In genomic region chr1:164672610-164673009, GRCh38 we compare ENCODE assay signal across 16 cellular contexts.
A peak's percentile ranks its signal among the peaks of the same experiment; 100 is the strongest.
DNase-seq lines count a peak whose midpoint lies in the region; ATAC-seq and TF ChIP-seq lines count a peak whose summit lies in the region.
"Had no signal": no experiment of that assay in that cellular context is flagged by ENCODE, and none has a peak within 500 bp of the region (broad histone marks: within the 10 kb centered on the region; RNA-seq: fewer than 3 reads in every experiment).

No MANE protein-coding gene starts in this region.

- no peak for ATAC-seq in naive thymus-derived CD4-positive, alpha-beta T cell
- ATAC-seq: K562 had no signal

- no peaks in the 10 kb centered on the region for H3K27me3 ChIP-seq in hepatocyte
- H3K27me3 ChIP-seq in naive thymus-derived CD4-positive, alpha-beta T cell (ENCODE audit: control insufficient read depth in 2 of 2, insufficient read depth in 2 of 2, low read length in 2 of 2), result no peaks in the 10 kb centered on the region

- H3K9me3 ChIP-seq in hepatocyte (ENCODE audit: low read depth), result no peaks in the 10 kb centered on the region
- peaks cover 0 to 5% (median 0%) of the 10 kb centered on the region in 3 experiments for H3K9me3 ChIP-seq in naive thymus-derived CD4-positive, alpha-beta T cell (ENCODE audit: control insufficient read depth in 2 of 3, low read length in 3 of 3)
- H3K9me3 ChIP-seq: SK-N-SH had no signal

- no peaks in the 10 kb centered on the region for H3K36me3 ChIP-seq in hepatocyte (replicated peaks; ENCODE audit: insufficient read depth, low read depth)
- no peaks in the 10 kb centered on the region for H3K36me3 ChIP-seq in naive thymus-derived CD4-positive, alpha-beta T cell (ENCODE audit: control insufficient read depth in 2 of 3, insufficient read depth in 3 of 3, low read length in 3 of 3)

- DNase-seq in SW480 (ENCODE audit: low spot score) (peak; percentile 59), hepatocyte (ENCODE audit: low spot score) (no peak), progenitor cell of endocrine pancreas (ENCODE audit: low spot score, unreplicated experiment) (no peak), COR-L47 (lab: John Stamatoyannopoulos, UW) (no peak), GM19240 (ENCODE audit: insufficient read length, low spot score) (no peak), NCI-H146 treated with DMSO at 0.1 percent for 48 hours (lab: John Stamatoyannopoulos, UW; ENCODE audit: unreplicated experiment) (no peak)
- DNase-seq in naive thymus-derived CD4-positive, alpha-beta T cell, result no peak
- DNase-seq: AML-193, GF-D8, GOT3, NCI-H1105 treated with DMSO at 0.1 percent for 48 hours, NCI-H1694 treated with DMSO at 0.1 percent for 48 hours, Right ventricle myocardium superior, SK-N-SH had no signal

- no peaks in the 10 kb centered on the region for H3K27me3 Mint-ChIP-seq in progenitor cell of endocrine pancreas
- peaks cover 0 to 17% (median 2%) of the 10 kb centered on the region in 5 donors for H3K27me3 Mint-ChIP-seq in naive thymus-derived CD4-positive, alpha-beta T cell

- no peaks in the 10 kb centered on the region for H3K9me3 Mint-ChIP-seq in progenitor cell of endocrine pancreas (ENCODE audit: low read depth)
- H3K9me3 Mint-ChIP-seq in naive thymus-derived CD4-positive, alpha-beta T cell, result peaks cover 0 to 15% (median 4%) of the 10 kb centered on the region in 11 donors

- H2AFZ ChIP-seq in hepatocyte, result no peak overlapping the region

- peaks cover 5% of the 10 kb centered on the region for H4K20me1 ChIP-seq in hepatocyte (ENCODE audit: insufficient read depth, poor library complexity, severe bottlenecking)

- intact Hi-C loops in naive thymus-derived CD4-positive, alpha-beta T cell (cut with micrococcal nuclease), result no loop called here

- H3K4me2 ChIP-seq in hepatocyte, result peak overlapping the region; percentile 54
- H3K4me2 ChIP-seq: SK-N-SH had no signal

- no peak overlapping the region for H3K4me3 Mint-ChIP-seq in progenitor cell of endocrine pancreas (ENCODE audit: low read depth)
- H3K4me3 Mint-ChIP-seq in naive thymus-derived CD4-positive, alpha-beta T cell, result no peak overlapping the region
- H3K4me3 Mint-ChIP-seq: CD14-positive monocyte had no signal

- TF ChIP-seq CTCF in hepatocyte (IDR thresholded peaks at IDR 0.05; ENCODE audit: poor library complexity), result no peak
- no peak for TF ChIP-seq CTCF in progenitor cell of endocrine pancreas (IDR thresholded peaks at IDR 0.05; ENCODE audit: unreplicated experiment)

- 78% methylated on average over 3 of the region's 3 CpGs for WGBS in hepatocyte (ENCODE audit: low lambda C conversion rate, missing lambda C conversion rate)

- peaks cover 34% of the 10 kb centered on the region for H3K4me1 Mint-ChIP-seq in progenitor cell of endocrine pancreas (ENCODE audit: low read depth)
- H3K4me1 Mint-ChIP-seq in naive thymus-derived CD4-positive, alpha-beta T cell, result no peaks in the 10 kb centered on the region
- H3K4me1 Mint-ChIP-seq: CD14-positive monocyte had no signal

- peak overlapping the region; percentile 43 for H3K27ac Mint-ChIP-seq in progenitor cell of endocrine pancreas
- peak overlapping the region in 1 of 9 donors; percentile 41 for H3K27ac Mint-ChIP-seq in naive thymus-derived CD4-positive, alpha-beta T cell
- H3K27ac Mint-ChIP-seq: CD14-positive monocyte had no signal

- POLR2A ChIA-PET in naive thymus-derived CD4-positive, alpha-beta T cell (lab: Charles Lee), result no interaction called here

- H3K27ac ChIP-seq in hepatocyte, result peak overlapping the region; percentile 37
- no peak overlapping the region for H3K27ac ChIP-seq in naive thymus-derived CD4-positive, alpha-beta T cell (ENCODE audit: low read depth, low read length)

- CTCF ChIA-PET in naive thymus-derived CD4-positive, alpha-beta T cell (lab: Charles Lee), result no interaction called here

- no peak overlapping the region for H3K4me3 ChIP-seq in hepatocyte
- H3K4me3 ChIP-seq in naive thymus-derived CD4-positive, alpha-beta T cell (ENCODE audit: low read length), result no peak overlapping the region
- H3K4me3 ChIP-seq: K562 had no signal

- peaks cover 9% of the 10 kb centered on the region for H3K36me3 Mint-ChIP-seq in progenitor cell of endocrine pancreas (ENCODE audit: insufficient read depth)
- H3K36me3 Mint-ChIP-seq in naive thymus-derived CD4-positive, alpha-beta T cell, result peaks cover 0 to 2% (median 0%) of the 10 kb centered on the region in 5 donors
- H3K36me3 Mint-ChIP-seq: CD14-positive monocyte had no signal

- H3K4me1 ChIP-seq in hepatocyte (ENCODE audit: insufficient read depth), result peaks cover 30% of the 10 kb centered on the region
- no peaks in the 10 kb centered on the region for H3K4me1 ChIP-seq in naive thymus-derived CD4-positive, alpha-beta T cell (ENCODE audit: control insufficient read depth in 2 of 2, insufficient read depth in 2 of 2, low read length in 2 of 2)

- H3K79me2 ChIP-seq in hepatocyte, result peaks cover 90% of the 10 kb centered on the region

- H3K9me2 ChIP-seq in hepatocyte (replicated peaks; ENCODE audit: insufficient read depth), result no peaks in the 10 kb centered on the region
- H3K9me2 ChIP-seq: SK-N-SH had no signal
